Comparison of ENCODE assay signal across 8 cellular contexts in the genomic region with DNA sequence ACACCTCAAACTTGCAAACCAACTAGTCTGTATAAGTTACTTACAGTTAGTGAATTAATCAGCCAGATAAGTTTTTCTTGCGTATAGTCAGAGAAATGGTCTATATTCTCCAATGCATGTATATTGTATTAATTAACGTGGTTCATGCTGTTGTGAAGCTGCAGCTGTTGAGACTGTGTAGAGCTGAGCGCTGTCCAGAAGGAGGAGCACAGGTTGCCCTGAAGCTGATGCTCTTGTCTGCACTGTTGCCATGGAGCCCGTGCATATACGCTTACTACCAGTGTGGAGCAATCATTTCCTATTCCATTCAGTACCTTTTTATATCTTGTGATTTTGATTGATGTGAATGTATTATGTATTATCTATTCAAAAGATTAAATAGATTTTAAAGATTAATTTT.
DNase-seq lines count a peak whose midpoint lies in the region; ATAC-seq and TF ChIP-seq lines count a peak whose summit lies in the region.

No MANE protein-coding gene starts in this region.

- H3K27ac ChIP-seq in aorta (ENCODE audit: low read depth in 1 of 2, low read length in 2 of 2) = no peak overlapping the region

- H3K4me1 ChIP-seq in aorta (ENCODE audit: control insufficient read depth in 1 of 2, insufficient read depth in 2 of 2, low read length in 2 of 2) = no peaks in the 10 kb centered on the region

- no peaks in the 10 kb centered on the region for H3K27me3 ChIP-seq in aorta (ENCODE audit: control insufficient read depth in 1 of 2, insufficient read depth in 2 of 2, low read length in 1 of 2)

- ATAC-seq in GM18867 (IDR thresholded peaks at IDR 0.05; ENCODE audit: unreplicated experiment) = peak; percentile 98
- ATAC-seq in activated CD4-positive, CD25-positive, alpha-beta regulatory T cell treated with anti-CD3 and anti-CD28 coated beads, Interleukin-2, amount 50 U/mL, for 24 hours = peak; percentile 84 to 90
- no peak for ATAC-seq in aorta (ENCODE audit: low FRiP score)

- peak; percentile 37 for DNase-seq in M059J (ENCODE audit: low read depth)
- peak; percentile 17 to 26 for DNase-seq in erythroblast (lab: John Stamatoyannopoulos, UW)
- DNase-seq in stimulated activated CD8-positive, alpha-beta memory T cell treated with anti-CD3 and anti-CD28 coated beads, Interleukin-2, amount 100 ng/mL, for 1 hour (ENCODE audit: low read depth in 2 of 2) = peak; percentile 35 to 37
- DNase-seq in aorta = no peak
- no peak for DNase-seq in NCI-H2081 treated with DMSO at 0.1 percent for 48 hours (lab: John Stamatoyannopoulos, UW)
- DNase-seq in cerebellar cortex (ENCODE audit: low spot score) = no peak

- 90 to 92% methylated on average over 5 of the region's 5 CpGs for WGBS in aorta, 2 donors

- peaks cover 0 to 2% of the 10 kb centered on the region in 2 donors for H3K36me3 ChIP-seq in aorta (ENCODE audit: control insufficient read depth in 1 of 2, insufficient read depth in 2 of 2, low read length in 1 of 2)

- TF ChIP-seq POLR2A in erythroblast (IDR thresholded peaks at IDR 0.05; ENCODE audit: low read length) = no peak

- H3K9me3 ChIP-seq in aorta (ENCODE audit: control insufficient read depth, low read length) = no peaks in the 10 kb centered on the region

- no peak overlapping the region for H3K4me3 ChIP-seq in aorta (ENCODE audit: low read length in 2 of 2)

- intact Hi-C loops in aorta (cut with DNase I) = no loop called here

Comparison
In these comparisons a context has a peak if more than half of its experiments do, and no peak if none do; other contexts are left out.
1. DNase-seq: peak in M059J (single experiment), erythroblast (2 of 2) and stimulated activated CD8-positive, alpha-beta memory T cell treated with anti-CD3 and anti-CD28 coated beads, Interleukin-2, amount 100 ng/mL, for 1 hour (2 of 2); none in aorta (0 of 2), NCI-H2081 treated with DMSO at 0.1 percent for 48 hours (single experiment) and cerebellar cortex (single experiment).